Comparison of ENCODE assay signal across 24 cellular contexts in genomic region chr1:227791425-227792090, GRCh38. TPM values are rescaled to one million over a fixed set of nuclear protein-coding genes. Genes with fewer than 3 reads are reported as not detected.
DNase-seq lines count a peak whose midpoint lies in the region; ATAC-seq, FAIRE-seq and TF ChIP-seq lines count a peak whose summit lies in the region.
"Had no signal": no experiment of that assay in that cellular context is flagged by ENCODE, and none has a peak within 500 bp of the region (broad histone marks: within the 10 kb centered on the region; RNA-seq: fewer than 3 reads in every experiment).

No MANE protein-coding gene starts in this region.

- POLR2A ChIA-PET in HepG2 (lab: Yijun Ruan, JAX), result no interaction called here
- POLR2A ChIA-PET in naive thymus-derived CD4-positive, alpha-beta T cell (lab: Charles Lee), result no interaction called here

- WGBS in HepG2 (ENCODE audit: low lambda C conversion rate), result 8% methylated on average over 4 of the region's 6 CpGs
- 68% methylated on average over 5 of the region's 6 CpGs for WGBS in right lobe of liver (ENCODE audit: insufficient coverage, low coverage, low lambda C conversion rate, missing lambda C conversion rate)
- WGBS in smooth muscle cell (ENCODE audit: low lambda C conversion rate), result 93% methylated on average over 6 of the region's 6 CpGs

- TF ChIP-seq RAD21 in HepG2 (CRISPR knock-in tag; IDR thresholded peaks at IDR 0.05), result no peak

- ATAC-seq in HepG2 (no peak), right lobe of liver (no peak), GM18511 (IDR thresholded peaks at IDR 0.05; ENCODE audit: unreplicated experiment) (no peak)
- no peak for ATAC-seq in effector memory CD8-positive, alpha-beta T cell (replicated peaks)
- ATAC-seq in naive thymus-derived CD4-positive, alpha-beta T cell, result no peak

- H3K36me3 ChIP-seq in HepG2 (replicated peaks in 1 of 2; ENCODE audit: control insufficient read depth in 1 of 2, insufficient read depth in 2 of 2, low read length in 2 of 2) (no peaks in the 10 kb centered on the region), right lobe of liver (no peaks in the 10 kb centered on the region), smooth muscle cell (ENCODE audit: low read depth) (no peaks in the 10 kb centered on the region)
- peaks cover 0 to 5% (median 0%) of the 10 kb centered on the region in 3 experiments for H3K36me3 ChIP-seq in naive thymus-derived CD4-positive, alpha-beta T cell (ENCODE audit: control insufficient read depth in 2 of 3, insufficient read depth in 3 of 3, low read length in 3 of 3)

- peaks cover 22% of the 10 kb centered on the region for H3K4me1 ChIP-seq in HepG2 (ENCODE audit: insufficient read depth, low read length)
- peaks cover 0 to 9% (median 4%) of the 10 kb centered on the region in 4 donors for H3K4me1 ChIP-seq in right lobe of liver
- peaks cover 5 to 6% of the 10 kb centered on the region in 2 donors for H3K4me1 ChIP-seq in naive thymus-derived CD4-positive, alpha-beta T cell (ENCODE audit: control insufficient read depth in 2 of 2, insufficient read depth in 2 of 2, low read length in 2 of 2)
- peaks cover 23% of the 10 kb centered on the region for H3K4me1 ChIP-seq in smooth muscle cell (ENCODE audit: low read depth)

- CTCF ChIA-PET in HepG2 (lab: Yijun Ruan, JAX; ENCODE audit: low intra/inter-chr PET ratio, low total read pairs), result no interaction called here
- CTCF ChIA-PET in naive thymus-derived CD4-positive, alpha-beta T cell (lab: Charles Lee), result no interaction called here

- peaks cover 11 to 51% of the 10 kb centered on the region in 2 experiments; a peak in 4 of 5 replicates for H3K27me3 ChIP-seq in HepG2 (ENCODE audit: control insufficient read depth in 1 of 2, insufficient read depth in 2 of 2, low read length in 2 of 2)
- no peaks in the 10 kb centered on the region for H3K27me3 ChIP-seq in right lobe of liver
- H3K27me3 ChIP-seq in naive thymus-derived CD4-positive, alpha-beta T cell (ENCODE audit: control insufficient read depth in 2 of 2, insufficient read depth in 2 of 2, low read length in 2 of 2), result no peaks in the 10 kb centered on the region
- H3K27me3 ChIP-seq in smooth muscle cell (ENCODE audit: low read depth), result peaks cover 8% of the 10 kb centered on the region

- DNase-seq in HepG2 (ENCODE audit: low spot score), result no peak
- no peak for DNase-seq in right lobe of liver
- DNase-seq in effector memory CD8-positive, alpha-beta T cell, result no peak
- DNase-seq in naive thymus-derived CD4-positive, alpha-beta T cell, result no peak
- DNase-seq in NCI-H82 treated with DMSO at 0.1 percent for 48 hours (lab: John Stamatoyannopoulos, UW; ENCODE audit: unreplicated experiment), result no peak
- DNase-seq in smooth muscle cell (lab: John Stamatoyannopoulos, UW; ENCODE audit: unreplicated experiment), result no peak
- DNase-seq in NCI-H1436 treated with DMSO at 0.1 percent for 48 hours (lab: John Stamatoyannopoulos, UW), result no peak
- DNase-seq: C1 segment of cervical spinal cord, COR-L47, GF-D8, H7, NCI-H1105 treated with DMSO at 0.1 percent for 48 hours, NCI-H187, NCI-H526 treated with DMSO at 0.1 percent for 48 hours, SHP77 treated with DMSO at 0.1 percent for 48 hours had no signal

- H3F3A ChIP-seq in smooth muscle cell (ENCODE audit: low read depth), result no peaks in the 10 kb centered on the region

- peaks cover 20% of the 10 kb centered on the region for H3K36me3 Mint-ChIP-seq in effector memory CD8-positive, alpha-beta T cell (ENCODE audit: insufficient read depth)
- no peaks in the 10 kb centered on the region for H3K36me3 Mint-ChIP-seq in naive thymus-derived CD4-positive, alpha-beta T cell
- H3K36me3 Mint-ChIP-seq: IgD-negative memory B cell had no signal

- H3K27ac Mint-ChIP-seq in effector memory CD8-positive, alpha-beta T cell, result peak overlapping the region; percentile 5 to 9
- peak overlapping the region in 5 of 9 donors; percentile 0 to 43 (median 32) for H3K27ac Mint-ChIP-seq in naive thymus-derived CD4-positive, alpha-beta T cell
- H3K27ac Mint-ChIP-seq: IgD-negative memory B cell had no signal

- intact Hi-C loops in HepG2 (cut with micrococcal nuclease; ENCODE audit: unreplicated experiment), result no loop called here
- intact Hi-C loops in right lobe of liver (cut with DNase I), result no loop called here
- intact Hi-C loops in naive thymus-derived CD4-positive, alpha-beta T cell (cut with micrococcal nuclease), result no loop called here

- H3K4me3 Mint-ChIP-seq in effector memory CD8-positive, alpha-beta T cell, result no peak overlapping the region
- H3K4me3 Mint-ChIP-seq in naive thymus-derived CD4-positive, alpha-beta T cell, result peak overlapping the region in 2 of 10 donors; percentile 8 to 27

- no peak overlapping the region for H3K4me3 ChIP-seq in HepG2 (replicated peaks in 1 of 3; ENCODE audit: insufficient read depth in 1 of 3, low read depth in 2 of 3, low read length in 3 of 3)
- no peak overlapping the region for H3K4me3 ChIP-seq in right lobe of liver
- H3K4me3 ChIP-seq in naive thymus-derived CD4-positive, alpha-beta T cell (ENCODE audit: low read length), result no peak overlapping the region
- H3K4me3 ChIP-seq in smooth muscle cell, result no peak overlapping the region

- H4K20me1 ChIP-seq in HepG2 (ENCODE audit: insufficient read depth, low read length) (no peaks in the 10 kb centered on the region), smooth muscle cell (ENCODE audit: low read depth) (no peaks in the 10 kb centered on the region)

- no peak for TF ChIP-seq POLR2A in HepG2 (IDR thresholded peaks at IDR 0.05; ENCODE audit: insufficient read depth in 1 of 2, low read depth in 2 of 2, low read length in 2 of 2)
- no peak for TF ChIP-seq POLR2A in right lobe of liver (IDR thresholded peaks at IDR 0.05)

- TF ChIP-seq EP300 in HepG2 (IDR thresholded peaks at IDR 0.05; ENCODE audit: low read depth in 2 of 2, low read length in 2 of 2) (no peak), HepG2 (CRISPR knock-in tag; IDR thresholded peaks at IDR 0.05; ENCODE audit: borderline replicate concordance) (no peak)

- H3K4me1 Mint-ChIP-seq in effector memory CD8-positive, alpha-beta T cell (ENCODE audit: low read depth in 2 of 2), result peaks cover 14 to 18% of the 10 kb centered on the region in 2 donors
- H3K4me1 Mint-ChIP-seq in naive thymus-derived CD4-positive, alpha-beta T cell, result peaks cover 0 to 15% (median 7%) of the 10 kb centered on the region in 7 donors

- H3K9ac ChIP-seq in HepG2 (ENCODE audit: insufficient read depth, low read depth, low read length), result no peak overlapping the region
- no peak overlapping the region for H3K9ac ChIP-seq in smooth muscle cell (ENCODE audit: low read depth)

- in situ Hi-C loops in HepG2 (cut with HindIII; ENCODE audit: extremely low pct_ligation_motif_present, low pct_unique_long_range_greater_than_20kb), result no loop called here

- H3K4me2 ChIP-seq in HepG2 (ENCODE audit: low read depth, low read length) (no peak overlapping the region), smooth muscle cell (no peak overlapping the region)

- no peak overlapping the region for H3K27ac ChIP-seq in HepG2 (ENCODE audit: extremely low read length, insufficient read depth, low read length)
- no peak overlapping the region for H3K27ac ChIP-seq in right lobe of liver
- H3K27ac ChIP-seq in naive thymus-derived CD4-positive, alpha-beta T cell (ENCODE audit: low read depth, low read length), result no peak overlapping the region
- no peak overlapping the region for H3K27ac ChIP-seq in smooth muscle cell (ENCODE audit: low read depth)

- H3K9me3 ChIP-seq in HepG2 (ENCODE audit: low read length) (no peaks in the 10 kb centered on the region), right lobe of liver (no peaks in the 10 kb centered on the region), smooth muscle cell (replicated peaks; ENCODE audit: low read depth) (no peaks in the 10 kb centered on the region)
- H3K9me3 ChIP-seq in naive thymus-derived CD4-positive, alpha-beta T cell (ENCODE audit: control insufficient read depth in 2 of 3, low read length in 3 of 3), result no peaks in the 10 kb centered on the region

- peaks cover 0 to 11% of the 10 kb centered on the region in 2 donors for H3K27me3 Mint-ChIP-seq in effector memory CD8-positive, alpha-beta T cell
- peaks cover 0 to 4% (median 0%) of the 10 kb centered on the region in 5 donors for H3K27me3 Mint-ChIP-seq in naive thymus-derived CD4-positive, alpha-beta T cell

- H3K79me2 ChIP-seq in HepG2 (ENCODE audit: insufficient read depth, low read length) (no peaks in the 10 kb centered on the region), smooth muscle cell (ENCODE audit: low read depth) (no peaks in the 10 kb centered on the region)

- no peak for TF ChIP-seq CTCF in HepG2 (CRISPR knock-in tag; IDR thresholded peaks at IDR 0.05)
- TF ChIP-seq CTCF in right lobe of liver (IDR thresholded peaks at IDR 0.05), result no peak
- no peak for TF ChIP-seq CTCF in smooth muscle cell (IDR thresholded peaks at IDR 0.05; ENCODE audit: borderline replicate concordance, insufficient read depth, poor library complexity, severe bottlenecking)

- H3K9me3 Mint-ChIP-seq in effector memory CD8-positive, alpha-beta T cell, result no peaks in the 10 kb centered on the region
- peaks cover 0 to 1% (median 0%) of the 10 kb centered on the region in 11 donors for H3K9me3 Mint-ChIP-seq in naive thymus-derived CD4-positive, alpha-beta T cell
- H3K9me3 Mint-ChIP-seq: IgD-negative memory B cell had no signal

- no TSS peak for BruUV-seq in HepG2 (replicated peaks; lab: Mats Ljungman, UMichigan)

- H2AFZ ChIP-seq in HepG2 (ENCODE audit: low read length), result no peak overlapping the region
- no peak overlapping the region for H2AFZ ChIP-seq in smooth muscle cell (ENCODE audit: low read depth)

- FAIRE-seq in HepG2 (lab: Jason Lieb, UNC), result no peak
- FAIRE-seq: GM12892, GM19239 had no signal

RNA-seq across cellular contexts. Expression of gene PRSS38, which starts 23.9 kb away (rescaled TPM):
- total RNA-seq in HepG2 (2016; rRNA removed; fragmentation: Illumina TruSeq; extraction: Trizol) (not detected in 2 replicates), right lobe of liver (not detected), smooth muscle cell (not detected in 2 replicates)
- not detected in 2 replicates for total RNA-seq in HepG2 (2016; cell fraction: cytosol; rRNA removed; fragmentation: Illumina TruSeq; extraction: Trizol; ENCODE audit: low read depth)
- not detected in 2 replicates for total RNA-seq in HepG2 (2016; cell fraction: insoluble cytoplasmic fraction; rRNA removed; fragmentation: Illumina TruSeq; extraction: Trizol)
- total RNA-seq in HepG2 (2016; cell fraction: membrane; rRNA removed; fragmentation: Illumina TruSeq; extraction: Trizol), result not detected in 2 replicates
- total RNA-seq in HepG2 (2016; cell fraction: nucleus; rRNA removed; fragmentation: Illumina TruSeq; extraction: Trizol), result not detected in 2 replicates
- polyA plus RNA-seq in HepG2 (2011; rRNA removed) (not detected in 2 replicates), smooth muscle cell (not detected in 2 replicates)
- not detected in 2 replicates for polyA plus RNA-seq in HepG2 (2011; cell fraction: cytosol; rRNA removed)
- polyA plus RNA-seq in HepG2 (2011; cell fraction: nucleus; rRNA removed), result not detected in 2 replicates
- polyA plus RNA-seq in HepG2 (2012), result not detected in 2 replicates
- polyA plus RNA-seq in HepG2 (2016; cell fraction: cytosol; fragmentation: Illumina TruSeq; extraction: Trizol; ENCODE audit: low read depth), result not detected in 2 replicates
- not detected in 2 replicates for polyA plus RNA-seq in HepG2 (2016; cell fraction: insoluble cytoplasmic fraction; fragmentation: Illumina TruSeq; extraction: Trizol; ENCODE audit: low read depth)
- not detected in 2 replicates for polyA plus RNA-seq in HepG2 (2016; cell fraction: membrane; fragmentation: Illumina TruSeq; extraction: Trizol; ENCODE audit: low read depth)
- not detected in 2 replicates for polyA plus RNA-seq in HepG2 (2016; cell fraction: nucleus; fragmentation: Illumina TruSeq; extraction: Trizol; ENCODE audit: insufficient read depth, low read depth)
- not detected in 2 replicates for polyA minus RNA-seq in HepG2 (2011; rRNA and poly(A)+ RNA removed; ENCODE audit: low replicate concordance)
- polyA minus RNA-seq in HepG2 (2011; cell fraction: cytosol; rRNA and poly(A)+ RNA removed), result not detected in 2 replicates
- polyA minus RNA-seq in HepG2 (2011; cell fraction: nucleus; rRNA and poly(A)+ RNA removed), result not detected in 2 replicates
- total RNA-seq in naive thymus-derived CD4-positive, alpha-beta T cell, result not detected
- not detected for polyA plus RNA-seq in naive thymus-derived CD4-positive, alpha-beta T cell
- total RNA-seq: A673, Daoy, H7, HT-29, LHCN-M2, RPMI7951 had no signal
- polyA plus RNA-seq: IgD-negative memory B cell had no signal

RNA-seq across cellular contexts. Expression of gene SNAP47, which starts 56.3 kb away (rescaled TPM):
- total RNA-seq in HepG2 (2016; rRNA removed; fragmentation: Illumina TruSeq; extraction: Trizol) (25.1 and 25.8 TPM in 2 replicates), right lobe of liver (10 to 100 TPM; 15.2 to 32.5 (median 24.8) TPM), smooth muscle cell (26.2 and 27.6 TPM in 2 replicates)
- total RNA-seq in HepG2 (2016; cell fraction: cytosol; rRNA removed; fragmentation: Illumina TruSeq; extraction: Trizol; ENCODE audit: low read depth), result 10.1 and 13.3 TPM in 2 replicates
- 25.5 and 25.8 TPM in 2 replicates for total RNA-seq in HepG2 (2016; cell fraction: insoluble cytoplasmic fraction; rRNA removed; fragmentation: Illumina TruSeq; extraction: Trizol)
- 17.9 and 18.3 TPM in 2 replicates for total RNA-seq in HepG2 (2016; cell fraction: membrane; rRNA removed; fragmentation: Illumina TruSeq; extraction: Trizol)
- total RNA-seq in HepG2 (2016; cell fraction: nucleus; rRNA removed; fragmentation: Illumina TruSeq; extraction: Trizol), result 20.5 and 21.5 TPM in 2 replicates
- polyA plus RNA-seq in HepG2 (2011; rRNA removed) (13.6 and 14.1 TPM in 2 replicates), smooth muscle cell (35.6 and 42.4 TPM in 2 replicates)
- 16.8 and 19.5 TPM in 2 replicates for polyA plus RNA-seq in HepG2 (2011; cell fraction: cytosol; rRNA removed)
- polyA plus RNA-seq in HepG2 (2011; cell fraction: nucleus; rRNA removed), result 19.8 and 20.7 TPM in 2 replicates
- 12.1 and 15.6 TPM in 2 replicates for polyA plus RNA-seq in HepG2 (2012)
- 4.7 and 6.2 TPM in 2 replicates for polyA plus RNA-seq in HepG2 (2016; cell fraction: cytosol; fragmentation: Illumina TruSeq; extraction: Trizol; ENCODE audit: low read depth)
- 19.4 and 24.0 TPM in 2 replicates for polyA plus RNA-seq in HepG2 (2016; cell fraction: insoluble cytoplasmic fraction; fragmentation: Illumina TruSeq; extraction: Trizol; ENCODE audit: low read depth)
- 10.9 and 11.7 TPM in 2 replicates for polyA plus RNA-seq in HepG2 (2016; cell fraction: membrane; fragmentation: Illumina TruSeq; extraction: Trizol; ENCODE audit: low read depth)
- 19.3 and 22.0 TPM in 2 replicates for polyA plus RNA-seq in HepG2 (2016; cell fraction: nucleus; fragmentation: Illumina TruSeq; extraction: Trizol; ENCODE audit: insufficient read depth, low read depth)
- 16.8 and 27.2 TPM in 2 replicates for polyA minus RNA-seq in HepG2 (2011; rRNA and poly(A)+ RNA removed; ENCODE audit: low replicate concordance)
- 8.8 and 9.6 TPM in 2 replicates for polyA minus RNA-seq in HepG2 (2011; cell fraction: cytosol; rRNA and poly(A)+ RNA removed)
- 30.3 and 36.4 TPM in 2 replicates for polyA minus RNA-seq in HepG2 (2011; cell fraction: nucleus; rRNA and poly(A)+ RNA removed)
- total RNA-seq in naive thymus-derived CD4-positive, alpha-beta T cell, result 10 to 100 TPM; 18.5 to 31.8 (median 27.8) TPM
- polyA plus RNA-seq in naive thymus-derived CD4-positive, alpha-beta T cell, result 10 to 100 TPM; 46.9 to 69.5 TPM

RNA-seq across cellular contexts. Expression of gene JMJD4, which starts 56.5 kb away (rescaled TPM):
- total RNA-seq in HepG2 (2016; rRNA removed; fragmentation: Illumina TruSeq; extraction: Trizol) (23.0 and 29.0 TPM in 2 replicates), right lobe of liver (10 to 100 TPM in 2 of 6 experiments, 1 to 10 TPM in 4; 7.2 to 17.7 (median 9.5) TPM), smooth muscle cell (8.5 and 9.0 TPM in 2 replicates)
- 10.5 and 13.6 TPM in 2 replicates for total RNA-seq in HepG2 (2016; cell fraction: cytosol; rRNA removed; fragmentation: Illumina TruSeq; extraction: Trizol; ENCODE audit: low read depth)
- total RNA-seq in HepG2 (2016; cell fraction: insoluble cytoplasmic fraction; rRNA removed; fragmentation: Illumina TruSeq; extraction: Trizol), result 21.9 and 31.1 TPM in 2 replicates
- total RNA-seq in HepG2 (2016; cell fraction: membrane; rRNA removed; fragmentation: Illumina TruSeq; extraction: Trizol), result 18.8 and 21.7 TPM in 2 replicates
- 21.3 and 26.3 TPM in 2 replicates for total RNA-seq in HepG2 (2016; cell fraction: nucleus; rRNA removed; fragmentation: Illumina TruSeq; extraction: Trizol)
- polyA plus RNA-seq in HepG2 (2011; rRNA removed) (10.2 and 17.3 TPM in 2 replicates), smooth muscle cell (19.5 and 22.4 TPM in 2 replicates)
- polyA plus RNA-seq in HepG2 (2011; cell fraction: cytosol; rRNA removed), result 10.6 and 14.3 TPM in 2 replicates
- 44.8 and 46.2 TPM in 2 replicates for polyA plus RNA-seq in HepG2 (2011; cell fraction: nucleus; rRNA removed)
- 9.4 and 10.9 TPM in 2 replicates for polyA plus RNA-seq in HepG2 (2012)
- polyA plus RNA-seq in HepG2 (2016; cell fraction: cytosol; fragmentation: Illumina TruSeq; extraction: Trizol; ENCODE audit: low read depth), result 7.9 and 10.7 TPM in 2 replicates
- 18.0 and 18.7 TPM in 2 replicates for polyA plus RNA-seq in HepG2 (2016; cell fraction: insoluble cytoplasmic fraction; fragmentation: Illumina TruSeq; extraction: Trizol; ENCODE audit: low read depth)
- 11.6 and 12.6 TPM in 2 replicates for polyA plus RNA-seq in HepG2 (2016; cell fraction: membrane; fragmentation: Illumina TruSeq; extraction: Trizol; ENCODE audit: low read depth)
- 23.9 and 25.0 TPM in 2 replicates for polyA plus RNA-seq in HepG2 (2016; cell fraction: nucleus; fragmentation: Illumina TruSeq; extraction: Trizol; ENCODE audit: insufficient read depth, low read depth)
- 88.6 and 93.9 TPM in 2 replicates for polyA minus RNA-seq in HepG2 (2011; rRNA and poly(A)+ RNA removed; ENCODE audit: low replicate concordance)
- polyA minus RNA-seq in HepG2 (2011; cell fraction: cytosol; rRNA and poly(A)+ RNA removed), result 9.8 and 14.0 TPM in 2 replicates
- polyA minus RNA-seq in HepG2 (2011; cell fraction: nucleus; rRNA and poly(A)+ RNA removed), result 62.1 and 65.3 TPM in 2 replicates
- 10 to 100 TPM; 12.1 to 36.8 (median 26.3) TPM for total RNA-seq in naive thymus-derived CD4-positive, alpha-beta T cell
- 10 to 100 TPM; 32.3 to 35.1 TPM for polyA plus RNA-seq in naive thymus-derived CD4-positive, alpha-beta T cell
